In the genomic region with DNA sequence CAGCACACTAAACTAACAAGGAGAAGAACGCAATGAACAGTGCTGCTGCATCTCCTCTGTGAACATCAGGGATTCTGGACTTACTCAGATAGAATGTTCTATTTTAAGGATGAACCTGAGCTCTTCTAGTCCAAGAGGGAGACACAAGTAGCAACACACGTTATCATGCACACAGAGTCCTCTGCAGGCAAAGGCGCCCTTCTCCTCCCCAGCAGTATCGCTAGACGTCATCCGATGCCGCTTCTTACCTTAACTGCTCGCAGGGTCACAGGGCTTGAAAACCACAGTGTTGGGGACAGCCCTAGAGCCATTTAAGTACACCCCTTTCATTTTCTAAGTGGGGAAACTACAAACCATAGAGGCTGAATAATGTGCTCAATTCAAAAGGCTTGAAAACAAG, we compare ENCODE assay signal across 26 cellular contexts.
DNase-seq lines count a peak whose midpoint lies in the region; ATAC-seq and TF ChIP-seq lines count a peak whose summit lies in the region.
"Had no signal": no experiment of that assay in that cellular context is flagged by ENCODE, and none has a peak within 500 bp of the region (broad histone marks: within the 10 kb centered on the region; RNA-seq: fewer than 3 reads in every experiment).

No MANE protein-coding gene starts in this region.

- peaks cover 27% of the 10 kb centered on the region for H3K4me1 Mint-ChIP-seq in brain
- peaks cover 4% of the 10 kb centered on the region for H3K4me1 Mint-ChIP-seq in memory B cell
- H3K4me1 Mint-ChIP-seq in stimulated activated effector memory CD8-positive, alpha-beta T cell treated with anti-CD3 and anti-CD28 coated beads, Interleukin-12 subunit alpha, Interleukin-12 subunit beta, amount 100 ng/mL, for 72 hours: peaks cover 28% of the 10 kb centered on the region

- H3K27ac ChIP-seq in right atrium auricular region: peak overlapping the region in 1 of 2 donors; percentile 56
- no peak overlapping the region for H3K27ac ChIP-seq in left lung
- H3K27ac ChIP-seq: PC-9, prostate gland, transverse colon had no signal

- H3K27me3 Mint-ChIP-seq in brain (peaks cover 12% of the 10 kb centered on the region), memory B cell (no peaks in the 10 kb centered on the region)
- H3K27me3 Mint-ChIP-seq: activated naive CD4-positive, alpha-beta T cell treated with anti-CD3 and anti-CD28 coated beads, Interleukin-2, amount 50 U/mL, for 24 hours; activated T-helper 17 cell treated with anti-CD3 and anti-CD28 coated beads, Interleukin-2, amount 50 U/mL, for 72 hours; CD4-positive, alpha-beta T cell had no signal

- H3K4me3 Mint-ChIP-seq in brain (no peak overlapping the region), memory B cell (no peak overlapping the region)
- no peak overlapping the region for H3K4me3 Mint-ChIP-seq in stimulated activated effector memory CD8-positive, alpha-beta T cell treated with anti-CD3 and anti-CD28 coated beads, Interleukin-12 subunit alpha, Interleukin-12 subunit beta, amount 100 ng/mL, for 72 hours
- H3K4me3 Mint-ChIP-seq: activated naive CD4-positive, alpha-beta T cell treated with anti-CD3 and anti-CD28 coated beads, Interleukin-2, amount 50 U/mL, for 24 hours; activated T-helper 17 cell treated with anti-CD3 and anti-CD28 coated beads, Interleukin-2, amount 50 U/mL, for 72 hours; CD4-positive, alpha-beta T cell; T-helper 2 cell treated with Interferon-gamma antibody and Interleukin-4, amounts not matched to agents 5 μg/mL and 100 μg/mL, for 36 hours had no signal

- H3K27me3 ChIP-seq in right atrium auricular region (no peaks in the 10 kb centered on the region), left lung (no peaks in the 10 kb centered on the region)
- H3K27me3 ChIP-seq: transverse colon had no signal

- H3K27ac Mint-ChIP-seq in brain (peak overlapping the region in 4 of 5 experiments; percentile 34 to 98 (median 70)), memory B cell (peak overlapping the region; percentile 43)
- peak overlapping the region; percentile 51 for H3K27ac Mint-ChIP-seq in stimulated activated effector memory CD8-positive, alpha-beta T cell treated with anti-CD3 and anti-CD28 coated beads, Interleukin-12 subunit alpha, Interleukin-12 subunit beta, amount 100 ng/mL, for 72 hours
- H3K27ac Mint-ChIP-seq: activated naive CD4-positive, alpha-beta T cell treated with anti-CD3 and anti-CD28 coated beads, Interleukin-2, amount 50 U/mL, for 24 hours; activated T-helper 17 cell treated with anti-CD3 and anti-CD28 coated beads, Interleukin-2, amount 50 U/mL, for 72 hours; CD4-positive, alpha-beta T cell; T-helper 2 cell treated with Interferon-gamma antibody and Interleukin-4, amounts not matched to agents 5 μg/mL and 100 μg/mL, for 36 hours had no signal

- H3K36me3 Mint-ChIP-seq in brain: no peaks in the 10 kb centered on the region
- no peaks in the 10 kb centered on the region for H3K36me3 Mint-ChIP-seq in memory B cell
- peaks cover 5% of the 10 kb centered on the region for H3K36me3 Mint-ChIP-seq in stimulated activated effector memory CD8-positive, alpha-beta T cell treated with anti-CD3 and anti-CD28 coated beads, Interleukin-12 subunit alpha, Interleukin-12 subunit beta, amount 100 ng/mL, for 72 hours

- H3K4me1 ChIP-seq in right atrium auricular region (peaks cover 0 to 41% of the 10 kb centered on the region in 2 donors), left lung (peaks cover 0 to 10% of the 10 kb centered on the region in 2 donors)
- H3K4me1 ChIP-seq: prostate gland, transverse colon had no signal

- H3K9me3 Mint-ChIP-seq in brain (peaks cover 0 to 3% (median 0%) of the 10 kb centered on the region in 5 experiments), memory B cell (no peaks in the 10 kb centered on the region)
- no peaks in the 10 kb centered on the region for H3K9me3 Mint-ChIP-seq in stimulated activated effector memory CD8-positive, alpha-beta T cell treated with anti-CD3 and anti-CD28 coated beads, Interleukin-12 subunit alpha, Interleukin-12 subunit beta, amount 100 ng/mL, for 72 hours
- H3K9me3 Mint-ChIP-seq: activated naive CD4-positive, alpha-beta T cell treated with anti-CD3 and anti-CD28 coated beads, Interleukin-2, amount 50 U/mL, for 24 hours; activated T-helper 17 cell treated with anti-CD3 and anti-CD28 coated beads, Interleukin-2, amount 50 U/mL, for 72 hours; CD4-positive, alpha-beta T cell; T-helper 2 cell treated with Interferon-gamma antibody and Interleukin-4, amounts not matched to agents 5 μg/mL and 100 μg/mL, for 36 hours had no signal

- TF ChIP-seq CTCF in right atrium auricular region (IDR thresholded peaks at IDR 0.05) (no peak), brain (conservative IDR thresholded peaks at IDR 0.05) (no peak), left lung (IDR thresholded peaks at IDR 0.05) (no peak)

- intact Hi-C loops in Right ventricle myocardium inferior (cut with DNase I): loop anchor here (10.0 kb wide), 1 partner anchor 79 kb away; no protein-coding TSS in a partner anchor
- intact Hi-C loops in left lung (cut with DNase I): no loop called here

- H3K4me3 ChIP-seq in right atrium auricular region (no peak overlapping the region), left lung (no peak overlapping the region)
- H3K4me3 ChIP-seq: PC-9, prostate gland, transverse colon had no signal

- ATAC-seq in Right ventricle myocardium inferior: peak; percentile 54
- no peak for ATAC-seq in memory B cell (ENCODE audit: low read depth)
- no peak for ATAC-seq in stimulated activated effector memory CD8-positive, alpha-beta T cell treated with anti-CD3 and anti-CD28 coated beads, Interleukin-12 subunit alpha, Interleukin-12 subunit beta, amount 100 ng/mL, for 72 hours
- no peak for ATAC-seq in left lung
- no peak for ATAC-seq in GM21786 (IDR thresholded peaks at IDR 0.05; ENCODE audit: unreplicated experiment)
- ATAC-seq: activated T-helper 17 cell treated with anti-CD3 and anti-CD28 coated beads, Interleukin-2, amount 50 U/mL, for 72 hours; left colon had no signal

- H3K36me3 ChIP-seq in right atrium auricular region (no peaks in the 10 kb centered on the region), left lung (no peaks in the 10 kb centered on the region)
- H3K36me3 ChIP-seq: prostate gland, transverse colon had no signal

- no peak for DNase-seq in Right ventricle myocardium inferior (ENCODE audit: missing footprints)
- DNase-seq in right atrium auricular region (ENCODE audit: low spot score): no peak
- no peak for DNase-seq in memory B cell (ENCODE audit: low spot score in 2 of 2)
- DNase-seq in stimulated activated effector memory CD8-positive, alpha-beta T cell treated with anti-CD3 and anti-CD28 coated beads, Interleukin-12 subunit alpha, Interleukin-12 subunit beta, amount 100 ng/mL, for 72 hours (ENCODE audit: low spot score in 2 of 2): no peak
- no peak for DNase-seq in DMS 273 (lab: John Stamatoyannopoulos, UW; ENCODE audit: unreplicated experiment)
- no peak for DNase-seq in left lung
- DNase-seq: activated CD4-positive, alpha-beta T cell treated with anti-CD3 and anti-CD28 coated beads for 48 hours; amygdala; CD4-positive, alpha-beta T cell; effector CD4-positive, alpha-beta T cell; HCEC 1CT; hypothalamus; left colon; NCI-H526; occipital lobe; PC-9; SHP77; stimulated activated CD4-positive, alpha-beta T cell treated with anti-CD3 and anti-CD28 coated beads, Interleukin-15, amount 100 ng/mL, for 24 hours; stimulated activated CD4-positive, alpha-beta T cell treated with anti-CD3 and anti-CD28 coated beads, Interleukin-4, amount 100 ng/mL, for 4 hours; transverse colon had no signal

- H3K9me3 ChIP-seq in right atrium auricular region (no peaks in the 10 kb centered on the region), left lung (no peaks in the 10 kb centered on the region)
- H3K9me3 ChIP-seq: prostate gland, transverse colon had no signal
